Comparison of ENCODE assay signal across 1 cellular context in genomic region chr12:88300931-88301330, GRCh38.
TF ChIP-seq lines count a peak whose summit lies in the region.

No MANE protein-coding gene starts in this region.

TF ChIP-seq in HepG2, 621 proteins besides CTCF, POLR2A, EP300 and RAD21 (continued from another document):
- TF ChIP-seq, protein P1, sequence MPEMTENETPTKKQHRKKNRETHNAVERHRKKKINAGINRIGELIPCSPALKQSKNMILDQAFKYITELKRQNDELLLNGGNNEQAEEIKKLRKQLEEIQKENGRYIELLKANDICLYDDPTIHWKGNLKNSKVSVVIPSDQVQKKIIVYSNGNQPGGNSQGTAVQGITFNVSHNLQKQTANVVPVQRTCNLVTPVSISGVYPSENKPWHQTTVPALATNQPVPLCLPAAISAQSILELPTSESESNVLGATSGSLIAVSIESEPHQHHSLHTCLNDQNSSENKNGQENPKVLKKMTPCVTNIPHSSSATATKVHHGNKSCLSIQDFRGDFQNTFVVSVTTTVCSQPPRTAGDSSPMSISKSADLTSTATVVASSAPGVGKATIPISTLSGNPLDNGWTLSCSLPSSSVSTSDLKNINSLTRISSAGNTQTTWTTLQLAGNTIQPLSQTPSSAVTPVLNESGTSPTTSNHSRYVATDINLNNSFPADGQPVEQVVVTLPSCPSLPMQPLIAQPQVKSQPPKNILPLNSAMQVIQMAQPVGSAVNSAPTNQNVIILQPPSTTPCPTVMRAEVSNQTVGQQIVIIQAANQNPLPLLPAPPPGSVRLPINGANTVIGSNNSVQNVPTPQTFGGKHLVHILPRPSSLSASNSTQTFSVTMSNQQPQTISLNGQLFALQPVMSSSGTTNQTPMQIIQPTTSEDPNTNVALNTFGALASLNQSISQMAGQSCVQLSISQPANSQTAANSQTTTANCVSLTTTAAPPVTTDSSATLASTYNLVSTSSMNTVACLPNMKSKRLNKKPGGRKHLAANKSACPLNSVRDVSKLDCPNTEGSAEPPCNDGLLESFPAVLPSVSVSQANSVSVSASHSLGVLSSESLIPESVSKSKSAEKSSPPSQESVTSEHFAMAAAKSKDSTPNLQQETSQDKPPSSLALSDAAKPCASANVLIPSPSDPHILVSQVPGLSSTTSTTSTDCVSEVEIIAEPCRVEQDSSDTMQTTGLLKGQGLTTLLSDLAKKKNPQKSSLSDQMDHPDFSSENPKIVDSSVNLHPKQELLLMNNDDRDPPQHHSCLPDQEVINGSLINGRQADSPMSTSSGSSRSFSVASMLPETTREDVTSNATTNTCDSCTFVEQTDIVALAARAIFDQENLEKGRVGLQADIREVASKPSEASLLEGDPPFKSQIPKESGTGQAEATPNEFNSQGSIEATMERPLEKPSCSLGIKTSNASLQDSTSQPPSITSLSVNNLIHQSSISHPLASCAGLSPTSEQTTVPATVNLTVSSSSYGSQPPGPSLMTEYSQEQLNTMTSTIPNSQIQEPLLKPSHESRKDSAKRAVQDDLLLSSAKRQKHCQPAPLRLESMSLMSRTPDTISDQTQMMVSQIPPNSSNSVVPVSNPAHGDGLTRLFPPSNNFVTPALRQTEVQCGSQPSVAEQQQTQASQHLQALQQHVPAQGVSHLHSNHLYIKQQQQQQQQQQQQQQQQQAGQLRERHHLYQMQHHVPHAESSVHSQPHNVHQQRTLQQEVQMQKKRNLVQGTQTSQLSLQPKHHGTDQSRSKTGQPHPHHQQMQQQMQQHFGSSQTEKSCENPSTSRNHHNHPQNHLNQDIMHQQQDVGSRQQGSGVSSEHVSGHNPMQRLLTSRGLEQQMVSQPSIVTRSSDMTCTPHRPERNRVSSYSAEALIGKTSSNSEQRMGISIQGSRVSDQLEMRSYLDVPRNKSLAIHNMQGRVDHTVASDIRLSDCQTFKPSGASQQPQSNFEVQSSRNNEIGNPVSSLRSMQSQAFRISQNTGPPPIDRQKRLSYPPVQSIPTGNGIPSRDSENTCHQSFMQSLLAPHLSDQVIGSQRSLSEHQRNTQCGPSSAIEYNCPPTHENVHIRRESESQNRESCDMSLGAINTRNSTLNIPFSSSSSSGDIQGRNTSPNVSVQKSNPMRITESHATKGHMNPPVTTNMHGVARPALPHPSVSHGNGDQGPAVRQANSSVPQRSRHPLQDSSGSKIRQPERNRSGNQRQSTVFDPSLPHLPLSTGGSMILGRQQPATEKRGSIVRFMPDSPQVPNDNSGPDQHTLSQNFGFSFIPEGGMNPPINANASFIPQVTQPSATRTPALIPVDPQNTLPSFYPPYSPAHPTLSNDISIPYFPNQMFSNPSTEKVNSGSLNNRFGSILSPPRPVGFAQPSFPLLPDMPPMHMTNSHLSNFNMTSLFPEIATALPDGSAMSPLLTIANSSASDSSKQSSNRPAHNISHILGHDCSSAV (CRISPR knock-in tag; IDR thresholded peaks at IDR 0.05; ENCODE audit: borderline replicate concordance): no peak
- TF ChIP-seq ZNF570 (CRISPR knock-in tag; IDR thresholded peaks at IDR 0.05; ENCODE audit: borderline replicate concordance) (no peak), GFI1 (CRISPR knock-in tag; IDR thresholded peaks at IDR 0.05; ENCODE audit: borderline replicate concordance) (peak; percentile 97)
